Comparison of ENCODE assay signal across 8 cellular contexts in genomic region chr6:9957330-9957729, GRCh38.
"Had no signal": no experiment of that assay in that cellular context is flagged by ENCODE, and none has a peak within 500 bp of the region (broad histone marks: within the 10 kb centered on the region; RNA-seq: fewer than 3 reads in every experiment).

No MANE protein-coding gene starts in this region.

- DNase-seq: GM23248, GOT3, H7, HFFc6, KG1 had no signal

- H3K27me3 Mint-ChIP-seq: IgD-negative memory B cell had no signal

- H3K36me3 ChIP-seq: HAP-1 had no signal

- ATAC-seq: HCT116 had no signal

- H3K9me3 Mint-ChIP-seq: HFFc6 had no signal

- H3K4me1 Mint-ChIP-seq: IgD-negative memory B cell had no signal

- H3K9ac ChIP-seq: GM23248 had no signal

- H3K27ac Mint-ChIP-seq: HFFc6, IgD-negative memory B cell had no signal

- H3K4me1 ChIP-seq: HAP-1 had no signal

- H3K36me3 Mint-ChIP-seq: IgD-negative memory B cell had no signal

- H3K9me3 ChIP-seq: HAP-1 had no signal

- H3K27ac ChIP-seq: GM23248 had no signal

- H3K4me3 Mint-ChIP-seq: HFFc6, IgD-negative memory B cell had no signal

- H3K4me3 ChIP-seq: GM23248, HAP-1 had no signal
